In genomic region chr4:168711197-168712120, GRCh38 we compare ENCODE assay signal across 10 cellular contexts.
DNase-seq lines count a peak whose midpoint lies in the region; ATAC-seq and TF ChIP-seq lines count a peak whose summit lies in the region.
"Had no signal": no experiment of that assay in that cellular context is flagged by ENCODE, and none has a peak within 500 bp of the region (broad histone marks: within the 10 kb centered on the region; RNA-seq: fewer than 3 reads in every experiment).

No MANE protein-coding gene starts in this region.

- no peaks in the 10 kb centered on the region for H3K27me3 ChIP-seq in esophagus muscularis mucosa
- no peaks in the 10 kb centered on the region for H3K27me3 ChIP-seq in rectal smooth muscle tissue (ENCODE audit: control insufficient read depth, insufficient read depth, low read length)

- H3K27ac ChIP-seq in esophagus muscularis mucosa (replicated peaks in 1 of 4) (peak overlapping the region; percentile 75 to 82 (median 79)), rectal smooth muscle tissue (ENCODE audit: low read depth, low read length) (peak overlapping the region; percentile 87)

- H3K4me1 ChIP-seq in esophagus muscularis mucosa: peaks cover 27 to 53% (median 39%) of the 10 kb centered on the region in 4 donors
- peaks cover 20% of the 10 kb centered on the region for H3K4me1 ChIP-seq in rectal smooth muscle tissue (ENCODE audit: control insufficient read depth, insufficient read depth, low read length)

- no peak for ATAC-seq in GM21786 (IDR thresholded peaks at IDR 0.05; ENCODE audit: unreplicated experiment)

- H3K9me3 Mint-ChIP-seq in Calu3 (ENCODE audit: low read depth, unreplicated experiment): no peaks in the 10 kb centered on the region
- H3K9me3 Mint-ChIP-seq: activated T-cell treated with anti-CD3 and anti-CD28 coated beads, Interleukin-2, amount 50 U/mL, for 24 hours had no signal

- CTCF ChIA-PET in Calu3 (lab: Charles Lee): interaction anchor here (0.6 to 1.7 kb wide), 4 partner anchors 120 to 210 kb away, joined by 3 to 5 read pairs (median 4); no protein-coding TSS in a partner anchor

- BruUV-seq in Calu3 (replicated peaks; lab: Mats Ljungman, UMichigan): no TSS peak

- TF ChIP-seq EP300 in esophagus muscularis mucosa (IDR thresholded peaks at IDR 0.05): no peak

- H3K27me3 Mint-ChIP-seq in Calu3 (ENCODE audit: unreplicated experiment): no peaks in the 10 kb centered on the region

- H3K4me3 Mint-ChIP-seq in Calu3 (ENCODE audit: low read depth, unreplicated experiment): no peak overlapping the region
- H3K4me3 Mint-ChIP-seq: activated T-cell treated with anti-CD3 and anti-CD28 coated beads, Interleukin-2, amount 50 U/mL, for 24 hours had no signal

- no peaks in the 10 kb centered on the region for H3K36me3 Mint-ChIP-seq in Calu3 (ENCODE audit: insufficient read depth, unreplicated experiment)

- 48% methylated on average over 11 of the region's 11 CpGs for WGBS in esophagus muscularis mucosa

- H3K9ac ChIP-seq in rectal smooth muscle tissue (ENCODE audit: low read length): no peak overlapping the region

- intact Hi-C loops in esophagus muscularis mucosa (cut with DNase I): loop anchor here (5.0 kb wide), 2 partner anchors 121 to 206 kb away; no protein-coding TSS in a partner anchor
- intact Hi-C loops in Calu3 (cut with micrococcal nuclease; ENCODE audit: unreplicated experiment): loop anchor here (5.0 to 10.0 kb wide), 3 partner anchors 73 to 133 kb away; no protein-coding TSS in a partner anchor

- DNase-seq in DMS153 (lab: John Stamatoyannopoulos, UW): peak; percentile 50
- peak; percentile 96 for DNase-seq in LHCN-M2 (ENCODE audit: low read depth)
- DNase-seq in esophagus muscularis mucosa (ENCODE audit: extremely low spot score): no peak
- no peak for DNase-seq in NK-92 (lab: John Stamatoyannopoulos, UW; ENCODE audit: unreplicated experiment)
- no peak for DNase-seq in GM19238 (ENCODE audit: insufficient read length, low spot score)
- no peak for DNase-seq in Calu3
- DNase-seq: activated T-cell treated with anti-CD3 and anti-CD28 coated beads, Interleukin-2, amount 50 U/mL, for 24 hours; Karpas-422 had no signal

- H3K36me3 ChIP-seq in esophagus muscularis mucosa (no peaks in the 10 kb centered on the region), rectal smooth muscle tissue (ENCODE audit: control insufficient read depth, insufficient read depth, low read length) (no peaks in the 10 kb centered on the region)

- H3K9me3 ChIP-seq in esophagus muscularis mucosa: no peaks in the 10 kb centered on the region

- no peak overlapping the region for H3K4me3 ChIP-seq in esophagus muscularis mucosa
- H3K4me3 ChIP-seq in rectal smooth muscle tissue (ENCODE audit: low read length): no peak overlapping the region

- TF ChIP-seq CTCF in esophagus muscularis mucosa (IDR thresholded peaks at IDR 0.05) (no peak), Calu3 (IDR thresholded peaks at IDR 0.05; ENCODE audit: unreplicated experiment) (no peak)

- no peak for TF ChIP-seq POLR2A in esophagus muscularis mucosa (IDR thresholded peaks at IDR 0.05; ENCODE audit: low read depth)

- H3K27ac Mint-ChIP-seq in Calu3 (ENCODE audit: unreplicated experiment): no peak overlapping the region
- H3K27ac Mint-ChIP-seq: activated T-cell treated with anti-CD3 and anti-CD28 coated beads, Interleukin-2, amount 50 U/mL, for 24 hours had no signal

- no peaks in the 10 kb centered on the region for H3K4me1 Mint-ChIP-seq in Calu3 (ENCODE audit: low read depth, unreplicated experiment)

Comparison
In these comparisons a context has a peak if more than half of its experiments do, and no peak if none do; other contexts are left out.
1. DNase-seq: peak in DMS153 (single experiment) and LHCN-M2 (single experiment); none in esophagus muscularis mucosa (single experiment), NK-92 (single experiment), GM19238 (single experiment) and Calu3 (single experiment).